In the genomic region with DNA sequence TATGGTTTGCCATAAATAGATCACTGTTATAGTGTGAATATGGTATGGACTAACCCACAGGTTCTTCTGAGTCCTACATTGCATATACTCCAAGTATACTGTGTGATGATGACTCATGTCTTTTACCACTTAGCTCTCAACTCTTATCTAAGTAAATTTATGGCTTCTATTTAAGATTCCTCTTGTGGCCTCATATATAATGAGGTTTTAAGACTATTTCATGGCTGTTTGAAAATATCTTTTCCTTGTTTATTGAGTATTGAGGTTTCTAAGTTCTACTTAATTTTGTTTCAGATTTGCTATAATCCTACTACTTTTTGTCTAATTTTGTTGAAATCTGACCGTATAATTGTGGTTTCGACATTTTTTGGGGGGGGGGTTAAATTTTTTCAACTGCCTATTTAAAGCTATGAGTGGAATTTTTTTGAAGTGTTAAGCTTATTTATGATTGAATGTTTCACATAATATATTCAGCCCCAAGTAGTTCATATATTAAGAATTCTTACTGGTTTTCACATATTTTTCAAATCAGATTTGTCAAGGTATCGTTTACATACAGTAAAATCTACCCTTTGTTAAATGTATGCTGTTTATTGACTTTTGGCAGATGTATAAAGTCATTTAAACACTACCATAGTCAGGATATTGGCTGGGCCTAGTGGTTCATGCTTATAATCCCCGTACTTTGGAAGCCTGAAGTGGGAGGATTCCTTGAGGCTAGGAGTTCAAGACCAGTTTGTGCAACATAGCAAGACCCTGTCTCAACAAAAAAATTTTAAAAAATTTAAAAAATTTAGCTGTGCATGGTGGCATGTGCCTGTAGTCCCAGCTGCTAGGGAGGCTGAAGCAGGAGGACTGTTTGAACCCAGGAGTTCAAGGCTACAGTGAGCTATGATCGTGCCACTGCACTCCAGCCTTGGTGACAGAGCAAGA, we compare ENCODE assay signal across 11 cellular contexts. TPM values are rescaled to one million over a fixed set of nuclear protein-coding genes. Genes with fewer than 3 reads are reported as not detected.
DNase-seq lines count a peak whose midpoint lies in the region; ATAC-seq and TF ChIP-seq lines count a peak whose summit lies in the region.
"Had no signal": no experiment of that assay in that cellular context is flagged by ENCODE, and none has a peak within 500 bp of the region (broad histone marks: within the 10 kb centered on the region; RNA-seq: fewer than 3 reads in every experiment).

No MANE protein-coding gene starts in this region.

- H3K36me3 ChIP-seq in psoas muscle (ENCODE audit: insufficient read depth in 1 of 2, low read depth in 1 of 2) (peaks cover 0 to 10% of the 10 kb centered on the region in 2 donors), aorta (ENCODE audit: control insufficient read depth in 1 of 2, insufficient read depth in 2 of 2, low read length in 1 of 2) (no peaks in the 10 kb centered on the region)
- H3K36me3 ChIP-seq: thyroid gland had no signal

- intact Hi-C loops in psoas muscle (cut with DNase I): loop anchor here in 1 of 2 donors (10.0 kb wide), 1 partner anchor 48 kb away; no protein-coding TSS in a partner anchor
- intact Hi-C loops in aorta (cut with DNase I): no loop called here

- H3K4me3 ChIP-seq in cardiac fibroblast (replicated peaks in 1 of 2; ENCODE audit: low read depth in 2 of 2, low read length in 2 of 2) (no peak overlapping the region), psoas muscle (no peak overlapping the region), aorta (ENCODE audit: low read length in 2 of 2) (no peak overlapping the region)
- H3K4me3 ChIP-seq: lung, thyroid gland had no signal

- TF ChIP-seq CTCF in cardiac fibroblast (IDR thresholded peaks at IDR 0.05; ENCODE audit: low read depth, low read length) (no peak), psoas muscle (IDR thresholded peaks at IDR 0.05) (no peak)

- H3K27ac ChIP-seq in psoas muscle: peak overlapping the region; percentile 43
- H3K27ac ChIP-seq in aorta (ENCODE audit: low read depth in 1 of 2, low read length in 2 of 2): no peak overlapping the region
- H3K27ac ChIP-seq: thyroid gland had no signal

- 64 to 71% (median 70%) methylated on average over 5 of the region's 5 CpGs for WGBS in psoas muscle, 3 donors
- WGBS in aorta, 2 donors: 67 to 86% methylated on average over 5 of the region's 5 CpGs

- DNase-seq in DMS 273 (lab: John Stamatoyannopoulos, UW; ENCODE audit: unreplicated experiment) (peak; percentile 24), DMS 273 treated with DMSO at 0.1 percent for 48 hours (lab: John Stamatoyannopoulos, UW) (no peak), NCI-H69 (lab: John Stamatoyannopoulos, UW) (peak; percentile 25), cardiac fibroblast (ENCODE audit: low read depth in 2 of 2) (peak; percentile 39 to 50), psoas muscle (no peak), medulla oblongata (ENCODE audit: extremely low spot score) (no peak), aorta (no peak)
- DNase-seq: NCI-H1694, thyroid gland had no signal

- H3K27me3 ChIP-seq in psoas muscle (ENCODE audit: insufficient read depth in 3 of 3, low read length in 2 of 3): no peaks in the 10 kb centered on the region
- no peaks in the 10 kb centered on the region for H3K27me3 ChIP-seq in aorta (ENCODE audit: control insufficient read depth in 1 of 2, insufficient read depth in 2 of 2, low read length in 1 of 2)
- H3K27me3 ChIP-seq: thyroid gland had no signal

- H3K4me1 ChIP-seq in psoas muscle: peaks cover 37% of the 10 kb centered on the region
- peaks cover 0 to 2% of the 10 kb centered on the region in 2 donors for H3K4me1 ChIP-seq in aorta (ENCODE audit: control insufficient read depth in 1 of 2, insufficient read depth in 2 of 2, low read length in 2 of 2)

- no peaks in the 10 kb centered on the region for H3K9me3 ChIP-seq in psoas muscle
- H3K9me3 ChIP-seq in aorta (ENCODE audit: control insufficient read depth, low read length): no peaks in the 10 kb centered on the region
- H3K9me3 ChIP-seq: thyroid gland had no signal

- peak in 3 of 4 donors; percentile 43 to 75 (median 70) for ATAC-seq in psoas muscle
- ATAC-seq in aorta (ENCODE audit: low FRiP score): no peak
- ATAC-seq in HG02970 (IDR thresholded peaks at IDR 0.05; ENCODE audit: low FRiP score, unreplicated experiment): no peak

RNA-seq across cellular contexts. Expression of gene SLC25A36, which starts 11.7 kb away (rescaled TPM):
- total RNA-seq in psoas muscle (10 to 100 TPM; 19.7 to 52.3 (median 28.7) TPM), aorta (10 to 100 TPM; 49.0 to 68.7 TPM)
- polyA plus RNA-seq in psoas muscle (10 to 100 TPM; 10.4 to 23.9 (median 12.5) TPM), aorta (10 to 100 TPM; 23.7 to 35.0 TPM)

Comparison
In these comparisons a context has a peak if more than half of its experiments do, and no peak if none do; other contexts are left out.
1. DNase-seq: peak in DMS 273 (single experiment), NCI-H69 (single experiment) and cardiac fibroblast (2 of 2); none in DMS 273 treated with DMSO at 0.1 percent for 48 hours (single experiment), psoas muscle (0 of 2), medulla oblongata (single experiment) and aorta (0 of 2).
2. ATAC-seq: peak in psoas muscle (3 of 4); none in aorta (single experiment) and HG02970 (single experiment).